27 cellular contexts compared by ENCODE assay signal in genomic region chr7:148337166-148337565, GRCh38.
DNase-seq lines count a peak whose midpoint lies in the region; ATAC-seq, FAIRE-seq and TF ChIP-seq lines count a peak whose summit lies in the region.
"Had no signal": no experiment of that assay in that cellular context is flagged by ENCODE, and none has a peak within 500 bp of the region (broad histone marks: within the 10 kb centered on the region; RNA-seq: fewer than 3 reads in every experiment).

No MANE protein-coding gene starts in this region.

- H2BK12ac ChIP-seq in trophoblast cell (ENCODE audit: low read length), result peak overlapping the region; percentile 72

- no peaks in the 10 kb centered on the region for H3K9me3 Mint-ChIP-seq in astrocyte (ENCODE audit: unreplicated experiment)
- H3K9me3 Mint-ChIP-seq: activated CD4-positive, alpha-beta memory T cell treated with anti-CD3 and anti-CD28 coated beads for 36 hours; activated naive CD4-positive, alpha-beta T cell treated with anti-CD3 and anti-CD28 coated beads, Interleukin-2, amount 10 ng/mL, durations not matched to agents 7 days and 5 days; naive B cell; stimulated activated memory B cell treated with anti-CD40 and anti-IgM and Interleukin-4, amounts not matched to agents 10 μg/mL and 1 μg/mL and 100 μg/mL, for 72 hours; T-cell had no signal

- no peaks in the 10 kb centered on the region; the same call in 1 of the 2 replicates for H3K27me3 ChIP-seq in H7 (ENCODE audit: control insufficient read depth, insufficient read depth, low read length)
- H3K27me3 ChIP-seq in astrocyte (ENCODE audit: insufficient read depth, low read length), result peaks cover 14% of the 10 kb centered on the region
- H3K27me3 ChIP-seq in trophoblast cell (ENCODE audit: insufficient read depth, low read length), result no peaks in the 10 kb centered on the region
- H3K27me3 ChIP-seq: body of pancreas had no signal

- H3K18ac ChIP-seq in trophoblast cell (ENCODE audit: low read length), result peak overlapping the region; percentile 26

- peak overlapping the region; percentile 84 for H2BK120ac ChIP-seq in trophoblast cell (ENCODE audit: insufficient read depth, low read length, poor library complexity)

- peak overlapping the region; percentile 18 for H3K4ac ChIP-seq in trophoblast cell (ENCODE audit: low read depth, low read length)

- peak overlapping the region; percentile 51 for H2BK5ac ChIP-seq in trophoblast cell (ENCODE audit: low read depth, low read length, poor library complexity)

- H2AK5ac ChIP-seq in trophoblast cell (ENCODE audit: low read length), result peak overlapping the region; percentile 40

- no peak overlapping the region for H3K27ac ChIP-seq in astrocyte (ENCODE audit: low read depth, low read length)
- H3K27ac ChIP-seq in trophoblast cell (ENCODE audit: low read depth, low read length), result peak overlapping the region; percentile 68
- H3K27ac ChIP-seq: adrenal gland, BLaER1, body of pancreas, gastroesophageal sphincter, SJCRH30, transverse colon had no signal

- H3K36me3 Mint-ChIP-seq in astrocyte (ENCODE audit: low read depth, unreplicated experiment), result no peaks in the 10 kb centered on the region
- H3K36me3 Mint-ChIP-seq: activated CD4-positive, alpha-beta memory T cell treated with anti-CD3 and anti-CD28 coated beads for 36 hours; activated naive CD4-positive, alpha-beta T cell treated with anti-CD3 and anti-CD28 coated beads, Interleukin-2, amount 10 ng/mL, durations not matched to agents 7 days and 5 days; naive B cell; stimulated activated memory B cell treated with anti-CD40 and anti-IgM and Interleukin-4, amounts not matched to agents 10 μg/mL and 1 μg/mL and 100 μg/mL, for 72 hours; T-cell had no signal

- H4K8ac ChIP-seq in trophoblast cell (ENCODE audit: low read depth, low read length), result peak overlapping the region; percentile 41

- H4K20me1 ChIP-seq in astrocyte (ENCODE audit: insufficient read depth, low read length), result no peaks in the 10 kb centered on the region
- H4K20me1 ChIP-seq: BLaER1 had no signal

- H3K4me3 ChIP-seq in H7 (ENCODE audit: insufficient read depth, low read depth, low read length) (no peak overlapping the region; the same call in 1 of the 2 replicates), astrocyte (ENCODE audit: insufficient read depth, low read depth, low read length) (no peak overlapping the region), trophoblast cell (ENCODE audit: low read depth, low read length) (no peak overlapping the region)
- H3K4me3 ChIP-seq: adrenal gland, BLaER1, body of pancreas, gastroesophageal sphincter, SJCRH30, transverse colon had no signal

- DNase-seq in H7, result peak; percentile 53
- no peak for DNase-seq in astrocyte (ENCODE audit: low read depth)
- peak; percentile 38 for DNase-seq in iPS-NIHi7 (ENCODE audit: extremely low spot score)
- no peak for DNase-seq in trophoblast cell
- no peak for DNase-seq in activated T-cell treated with anti-CD3 and anti-CD28 coated beads, Interleukin-2, amount 50 U/mL, for 1 hour
- DNase-seq: activated CD4-positive, alpha-beta memory T cell treated with anti-CD3 and anti-CD28 coated beads for 36 hours; activated CD8-positive, alpha-beta memory T cell treated with anti-CD3 and anti-CD28 coated beads, Interleukin-2, amount 50 U/mL, for 48 hours; activated naive CD4-positive, alpha-beta T cell treated with anti-CD3 and anti-CD28 coated beads, Interleukin-2, amount 10 ng/mL, durations not matched to agents 7 days and 5 days; adrenal gland; body of pancreas; hippocampal formation; KBM-7; midbrain; naive B cell; NCI-H1092 treated with DMSO at 0.1 percent for 48 hours; NCI-H187; NCI-H2171 treated with DMSO at 0.1 percent for 48 hours; NCI-H510A; SJCRH30; T-cell; transverse colon had no signal

- TF ChIP-seq CTCF in astrocyte (IDR thresholded peaks at IDR 0.05; ENCODE audit: insufficient read depth, low read depth, low read length), result no peak

- ATAC-seq in GM19452 (IDR thresholded peaks at IDR 0.05; ENCODE audit: unreplicated experiment), result no peak
- no peak for ATAC-seq in GM19395 (IDR thresholded peaks at IDR 0.05; ENCODE audit: unreplicated experiment)
- ATAC-seq: activated CD4-positive, CD25-positive, alpha-beta regulatory T cell treated with anti-CD3 and anti-CD28 coated beads, Interleukin-2, amount 50 U/mL, for 24 hours; body of pancreas; gastroesophageal sphincter; stimulated activated memory B cell treated with anti-CD40 and anti-IgM and Interleukin-4, amounts not matched to agents 10 μg/mL and 1 μg/mL and 100 μg/mL, for 72 hours; T-cell had no signal

- peaks cover 27% of the 10 kb centered on the region for H3K79me1 ChIP-seq in trophoblast cell (ENCODE audit: low read length)

- H3K23ac ChIP-seq in trophoblast cell (ENCODE audit: low read length), result no peak overlapping the region

- no CpG with 5 or more reads among the region's 8 CpGs for WGBS in trophoblast cell (ENCODE audit: extremely low coverage, insufficient coverage, insufficient read length)

- no peaks in the 10 kb centered on the region for H3K9me3 ChIP-seq in astrocyte (ENCODE audit: insufficient read depth, low read depth, low read length)
- no peaks in the 10 kb centered on the region for H3K9me3 ChIP-seq in trophoblast cell (ENCODE audit: insufficient read depth, low read depth, low read length)
- H3K9me3 ChIP-seq: adrenal gland, body of pancreas, gastroesophageal sphincter, SJCRH30, transverse colon had no signal

- H3K27ac Mint-ChIP-seq in astrocyte (ENCODE audit: unreplicated experiment), result peak overlapping the region; percentile 97
- H3K27ac Mint-ChIP-seq: activated CD4-positive, alpha-beta memory T cell treated with anti-CD3 and anti-CD28 coated beads for 36 hours; activated naive CD4-positive, alpha-beta T cell treated with anti-CD3 and anti-CD28 coated beads, Interleukin-2, amount 10 ng/mL, durations not matched to agents 7 days and 5 days; stimulated activated memory B cell treated with anti-CD40 and anti-IgM and Interleukin-4, amounts not matched to agents 10 μg/mL and 1 μg/mL and 100 μg/mL, for 72 hours; T-cell had no signal

- peak overlapping the region; percentile 71 for H3K14ac ChIP-seq in trophoblast cell (ENCODE audit: low read length)

- no peak overlapping the region for H3K4me3 Mint-ChIP-seq in astrocyte (ENCODE audit: unreplicated experiment)
- H3K4me3 Mint-ChIP-seq: activated CD4-positive, alpha-beta memory T cell treated with anti-CD3 and anti-CD28 coated beads for 36 hours; activated naive CD4-positive, alpha-beta T cell treated with anti-CD3 and anti-CD28 coated beads, Interleukin-2, amount 10 ng/mL, durations not matched to agents 7 days and 5 days; stimulated activated memory B cell treated with anti-CD40 and anti-IgM and Interleukin-4, amounts not matched to agents 10 μg/mL and 1 μg/mL and 100 μg/mL, for 72 hours; T-cell had no signal

- H3K4me1 ChIP-seq in astrocyte (ENCODE audit: insufficient read depth, low read length), result peaks cover 8% of the 10 kb centered on the region
- peaks cover 17 to 26% of the 10 kb centered on the region in 2 experiments for H3K4me1 ChIP-seq in trophoblast cell (ENCODE audit: control insufficient read depth in 1 of 2, insufficient read depth in 2 of 2, low read length in 2 of 2)
- H3K4me1 ChIP-seq: SJCRH30 had no signal

- H2AFZ ChIP-seq in astrocyte (ENCODE audit: low read depth, low read length) (no peak overlapping the region), trophoblast cell (ENCODE audit: insufficient read depth, low read length, poor library complexity) (no peak overlapping the region)

- no peak overlapping the region for H3K9ac ChIP-seq in astrocyte (ENCODE audit: low read length)
- H3K9ac ChIP-seq in trophoblast cell (ENCODE audit: low read length), result no peak overlapping the region
- H3K9ac ChIP-seq: BLaER1 had no signal

- H3K36me3 ChIP-seq in H7 (replicated peaks; ENCODE audit: control insufficient read depth, insufficient read depth, low read length) (no peaks in the 10 kb centered on the region), astrocyte (ENCODE audit: insufficient read depth, low read length) (no peaks in the 10 kb centered on the region), trophoblast cell (ENCODE audit: control insufficient read depth in 1 of 2, insufficient read depth in 2 of 2, low read length in 2 of 2) (no peaks in the 10 kb centered on the region)
- H3K36me3 ChIP-seq: adrenal gland, BLaER1, gastroesophageal sphincter, SJCRH30, transverse colon had no signal

- peak overlapping the region; percentile 92 for H4K91ac ChIP-seq in trophoblast cell (ENCODE audit: low read depth, low read length)

- H3K27me3 Mint-ChIP-seq in astrocyte (ENCODE audit: low read depth, unreplicated experiment), result no peaks in the 10 kb centered on the region

- peaks cover 52% of the 10 kb centered on the region for H3K4me1 Mint-ChIP-seq in astrocyte (ENCODE audit: low read depth, unreplicated experiment)

- H4K12ac ChIP-seq in trophoblast cell (ENCODE audit: low read depth, low read length), result no peak overlapping the region

- no peaks in the 10 kb centered on the region for H3K79me2 ChIP-seq in astrocyte (ENCODE audit: insufficient read depth, low read length)
- H3K79me2 ChIP-seq in trophoblast cell (ENCODE audit: control insufficient read depth, insufficient read depth, low read length, poor library complexity), result peaks cover 6% of the 10 kb centered on the region

- FAIRE-seq in astrocyte (lab: Jason Lieb, UNC), result no peak

- H3K4me2 ChIP-seq in astrocyte (ENCODE audit: low read length) (no peak overlapping the region), trophoblast cell (ENCODE audit: low read length) (no peak overlapping the region)
- H3K4me2 ChIP-seq: BLaER1 had no signal

Comparison
In these comparisons a context has a peak if more than half of its experiments do, and no peak if none do; other contexts are left out.
1. DNase-seq: peak in H7 (single experiment) and iPS-NIHi7 (single experiment); none in astrocyte (single experiment), trophoblast cell (0 of 2) and activated T-cell treated with anti-CD3 and anti-CD28 coated beads, Interleukin-2, amount 50 U/mL, for 1 hour (single experiment).